ENCODE assay signal across 1 cellular context in the genomic region with DNA sequence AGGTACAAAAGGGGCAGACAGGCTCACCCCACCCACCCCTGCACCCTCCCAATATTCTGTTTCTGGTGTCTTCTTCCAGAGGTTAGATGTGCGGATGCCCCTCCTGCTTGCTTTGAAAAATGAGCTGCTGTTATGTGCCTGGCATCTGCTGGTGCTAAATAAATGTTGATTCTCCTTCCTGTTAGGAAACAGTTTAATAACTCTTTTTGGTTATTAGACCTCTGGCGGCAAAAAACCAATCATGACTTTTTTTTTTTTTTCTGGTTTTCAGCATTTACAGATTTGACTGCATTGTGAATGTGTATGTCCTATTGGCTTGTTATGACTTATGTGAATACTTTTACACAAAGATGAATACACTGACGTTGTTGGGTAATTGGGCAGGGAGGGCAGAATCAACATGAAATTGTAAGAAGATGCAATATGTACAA.
TF ChIP-seq lines count a peak whose summit lies in the region.

No MANE protein-coding gene starts in this region.

TF ChIP-seq in HepG2, 621 proteins besides CTCF, POLR2A, EP300 and RAD21:
- TF ChIP-seq, protein P1, sequence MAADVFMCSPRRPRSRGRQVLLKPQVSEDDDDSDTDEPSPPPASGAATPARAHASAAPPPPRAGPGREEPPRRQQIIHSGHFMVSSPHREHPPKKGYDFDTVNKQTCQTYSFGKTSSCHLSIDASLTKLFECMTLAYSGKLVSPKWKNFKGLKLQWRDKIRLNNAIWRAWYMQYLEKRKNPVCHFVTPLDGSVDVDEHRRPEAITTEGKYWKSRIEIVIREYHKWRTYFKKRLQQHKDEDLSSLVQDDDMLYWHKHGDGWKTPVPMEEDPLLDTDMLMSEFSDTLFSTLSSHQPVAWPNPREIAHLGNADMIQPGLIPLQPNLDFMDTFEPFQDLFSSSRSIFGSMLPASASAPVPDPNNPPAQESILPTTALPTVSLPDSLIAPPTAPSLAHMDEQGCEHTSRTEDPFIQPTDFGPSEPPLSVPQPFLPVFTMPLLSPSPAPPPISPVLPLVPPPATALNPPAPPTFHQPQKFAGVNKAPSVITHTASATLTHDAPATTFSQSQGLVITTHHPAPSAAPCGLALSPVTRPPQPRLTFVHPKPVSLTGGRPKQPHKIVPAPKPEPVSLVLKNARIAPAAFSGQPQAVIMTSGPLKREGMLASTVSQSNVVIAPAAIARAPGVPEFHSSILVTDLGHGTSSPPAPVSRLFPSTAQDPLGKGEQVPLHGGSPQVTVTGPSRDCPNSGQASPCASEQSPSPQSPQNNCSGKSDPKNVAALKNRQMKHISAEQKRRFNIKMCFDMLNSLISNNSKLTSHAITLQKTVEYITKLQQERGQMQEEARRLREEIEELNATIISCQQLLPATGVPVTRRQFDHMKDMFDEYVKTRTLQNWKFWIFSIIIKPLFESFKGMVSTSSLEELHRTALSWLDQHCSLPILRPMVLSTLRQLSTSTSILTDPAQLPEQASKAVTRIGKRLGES (CRISPR knock-in tag; IDR thresholded peaks at IDR 0.05; ENCODE audit: borderline replicate concordance), result no peak
- TF ChIP-seq, protein P2, sequence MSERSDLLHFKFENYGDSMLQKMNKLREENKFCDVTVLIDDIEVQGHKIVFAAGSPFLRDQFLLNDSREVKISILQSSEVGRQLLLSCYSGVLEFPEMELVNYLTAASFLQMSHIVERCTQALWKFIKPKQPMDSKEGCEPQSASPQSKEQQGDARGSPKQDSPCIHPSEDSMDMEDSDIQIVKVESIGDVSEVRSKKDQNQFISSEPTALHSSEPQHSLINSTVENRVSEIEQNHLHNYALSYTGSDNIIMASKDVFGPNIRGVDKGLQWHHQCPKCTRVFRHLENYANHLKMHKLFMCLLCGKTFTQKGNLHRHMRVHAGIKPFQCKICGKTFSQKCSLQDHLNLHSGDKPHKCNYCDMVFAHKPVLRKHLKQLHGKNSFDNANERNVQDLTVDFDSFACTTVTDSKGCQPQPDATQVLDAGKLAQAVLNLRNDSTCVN (CRISPR knock-in tag; IDR thresholded peaks at IDR 0.05; ENCODE audit: borderline replicate concordance), result no peak
- TF ChIP-seq HMG20B (CRISPR knock-in tag; conservative IDR thresholded peaks at IDR 0.05), result no peak
- TF ChIP-seq EED (CRISPR knock-in tag; IDR thresholded peaks at IDR 0.05), result no peak
- TF ChIP-seq CEBPB (IDR thresholded peaks at IDR 0.05; ENCODE audit: borderline replicate concordance, low read depth, low read length), result 0 out of 2 replicates have a peak, but pooled peaks have one; percentile 6
- TF ChIP-seq, protein P3, sequence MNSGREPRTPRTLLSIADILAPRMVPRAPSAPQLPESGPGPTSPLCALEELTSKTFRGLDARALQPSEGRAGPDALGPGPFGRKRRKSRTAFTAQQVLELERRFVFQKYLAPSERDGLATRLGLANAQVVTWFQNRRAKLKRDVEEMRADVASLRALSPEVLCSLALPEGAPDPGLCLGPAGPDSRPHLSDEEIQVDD (CRISPR knock-in tag; IDR thresholded peaks at IDR 0.05; ENCODE audit: borderline replicate concordance), result no peak
- no peak for TF ChIP-seq ZNF7 (CRISPR knock-in tag; IDR thresholded peaks at IDR 0.05)
- TF ChIP-seq DNMT3B (CRISPR knock-in tag; conservative IDR thresholded peaks at IDR 0.05), result no peak
- no peak for TF ChIP-seq THYN1 (CRISPR knock-in tag; IDR thresholded peaks at IDR 0.05; ENCODE audit: borderline replicate concordance, low read depth)
- no peak for TF ChIP-seq TBP (CRISPR knock-in tag; IDR thresholded peaks at IDR 0.05)
- TF ChIP-seq ZKSCAN8 (CRISPR knock-in tag; IDR thresholded peaks at IDR 0.05; ENCODE audit: borderline replicate concordance), result peak; percentile 99
- TF ChIP-seq, protein P4, sequence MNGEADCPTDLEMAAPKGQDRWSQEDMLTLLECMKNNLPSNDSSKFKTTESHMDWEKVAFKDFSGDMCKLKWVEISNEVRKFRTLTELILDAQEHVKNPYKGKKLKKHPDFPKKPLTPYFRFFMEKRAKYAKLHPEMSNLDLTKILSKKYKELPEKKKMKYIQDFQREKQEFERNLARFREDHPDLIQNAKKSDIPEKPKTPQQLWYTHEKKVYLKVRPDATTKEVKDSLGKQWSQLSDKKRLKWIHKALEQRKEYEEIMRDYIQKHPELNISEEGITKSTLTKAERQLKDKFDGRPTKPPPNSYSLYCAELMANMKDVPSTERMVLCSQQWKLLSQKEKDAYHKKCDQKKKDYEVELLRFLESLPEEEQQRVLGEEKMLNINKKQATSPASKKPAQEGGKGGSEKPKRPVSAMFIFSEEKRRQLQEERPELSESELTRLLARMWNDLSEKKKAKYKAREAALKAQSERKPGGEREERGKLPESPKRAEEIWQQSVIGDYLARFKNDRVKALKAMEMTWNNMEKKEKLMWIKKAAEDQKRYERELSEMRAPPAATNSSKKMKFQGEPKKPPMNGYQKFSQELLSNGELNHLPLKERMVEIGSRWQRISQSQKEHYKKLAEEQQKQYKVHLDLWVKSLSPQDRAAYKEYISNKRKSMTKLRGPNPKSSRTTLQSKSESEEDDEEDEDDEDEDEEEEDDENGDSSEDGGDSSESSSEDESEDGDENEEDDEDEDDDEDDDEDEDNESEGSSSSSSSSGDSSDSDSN (CRISPR knock-in tag; IDR thresholded peaks at IDR 0.05), result 0 out of 2 replicates have a peak, but pooled peaks have one; percentile 4
- TF ChIP-seq HHEX (CRISPR knock-in tag; IDR thresholded peaks at IDR 0.05), result no peak
- peak; percentile 72; the same call in 1 of the 2 replicates for TF ChIP-seq SIX4 (CRISPR knock-in tag; IDR thresholded peaks at IDR 0.05)
- no peak for TF ChIP-seq ZBTB7B (CRISPR knock-in tag; IDR thresholded peaks at IDR 0.05)
- TF ChIP-seq CREB1 (IDR thresholded peaks at IDR 0.05), result no peak
- 0 out of 2 replicates have a peak, but pooled peaks have one; percentile 5 for TF ChIP-seq CREB1 (CRISPR knock-in tag; IDR thresholded peaks at IDR 0.05)
- no peak for TF ChIP-seq KLF15 (CRISPR knock-in tag; IDR thresholded peaks at IDR 0.05; ENCODE audit: borderline replicate concordance)
- 0 out of 2 replicates have a peak, but pooled peaks have one; percentile 22 for TF ChIP-seq KDM1A (CRISPR knock-in tag; IDR thresholded peaks at IDR 0.05)
- TF ChIP-seq TRIM24 (CRISPR knock-in tag; IDR thresholded peaks at IDR 0.05), result no peak
- TF ChIP-seq ZNF225 (CRISPR knock-in tag; IDR thresholded peaks at IDR 0.05), result no peak
- peak; percentile 46; the same call in 1 of the 2 replicates for TF ChIP-seq TCF7 (IDR thresholded peaks at IDR 0.05; ENCODE audit: low read depth)
- TF ChIP-seq, protein P5, sequence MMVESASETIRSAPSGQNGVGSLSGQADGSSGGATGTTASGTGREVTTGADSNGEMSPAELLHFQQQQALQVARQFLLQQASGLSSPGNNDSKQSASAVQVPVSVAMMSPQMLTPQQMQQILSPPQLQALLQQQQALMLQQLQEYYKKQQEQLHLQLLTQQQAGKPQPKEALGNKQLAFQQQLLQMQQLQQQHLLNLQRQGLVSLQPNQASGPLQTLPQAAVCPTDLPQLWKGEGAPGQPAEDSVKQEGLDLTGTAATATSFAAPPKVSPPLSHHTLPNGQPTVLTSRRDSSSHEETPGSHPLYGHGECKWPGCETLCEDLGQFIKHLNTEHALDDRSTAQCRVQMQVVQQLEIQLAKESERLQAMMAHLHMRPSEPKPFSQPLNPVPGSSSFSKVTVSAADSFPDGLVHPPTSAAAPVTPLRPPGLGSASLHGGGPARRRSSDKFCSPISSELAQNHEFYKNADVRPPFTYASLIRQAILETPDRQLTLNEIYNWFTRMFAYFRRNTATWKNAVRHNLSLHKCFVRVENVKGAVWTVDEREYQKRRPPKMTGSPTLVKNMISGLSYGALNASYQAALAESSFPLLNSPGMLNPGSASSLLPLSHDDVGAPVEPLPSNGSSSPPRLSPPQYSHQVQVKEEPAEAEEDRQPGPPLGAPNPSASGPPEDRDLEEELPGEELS (CRISPR knock-in tag; IDR thresholded peaks at IDR 0.05), result peak; percentile 33; the same call in 1 of the 2 replicates
